Comparison of ENCODE assay signal across 2 cellular contexts in the genomic region with DNA sequence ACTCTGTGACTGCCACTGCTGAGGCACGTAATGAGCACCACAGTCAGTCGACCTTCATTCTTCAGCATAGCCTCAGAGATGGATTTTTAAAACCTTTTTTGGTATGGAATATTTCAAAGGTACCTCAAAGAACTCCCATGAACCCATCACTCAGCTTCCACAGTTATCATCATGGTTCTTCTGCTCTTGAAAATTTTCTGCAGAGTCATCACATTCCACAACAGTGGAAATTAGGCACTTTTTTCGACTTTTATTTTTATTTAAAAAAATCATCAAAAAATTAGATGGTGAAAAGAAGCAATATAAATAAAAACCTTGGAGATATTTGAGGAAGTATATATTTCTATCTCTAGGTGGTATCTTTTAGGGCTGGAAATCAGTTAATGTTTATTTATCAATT.
A peak's percentile ranks its signal among the peaks of the same experiment; 100 is the strongest.
TF ChIP-seq lines count a peak whose summit lies in the region.

No MANE protein-coding gene starts in this region.

TF ChIP-seq in HepG2, 621 proteins besides CTCF, POLR2A, EP300 and RAD21:
- TF ChIP-seq ZZZ3 (CRISPR knock-in tag; IDR thresholded peaks at IDR 0.05; ENCODE audit: borderline replicate concordance) (no peak), MAFF (IDR thresholded peaks at IDR 0.05; ENCODE audit: low read depth, low read length) (peak; percentile 97), MAFK (conservative IDR thresholded peaks at IDR 0.05 in 1 of 2, IDR thresholded peaks at IDR 0.05 in 1 of 2; ENCODE audit: low read length in 2 of 2) (peak; percentile 95 to 98)
TF ChIP-seq in HepG2: peak in this region for 2.

TF ChIP-seq in H1, 55 proteins besides CTCF, POLR2A, EP300 and RAD21:
- TF ChIP-seq MAFK (IDR thresholded peaks at IDR 0.05; ENCODE audit: low read depth, low read length): peak; percentile 90
- TF ChIP-seq RNF2 (IDR thresholded peaks at IDR 0.05; ENCODE audit: borderline replicate concordance, low read depth, low read length, missing control alignments, poor library complexity, severe bottlenecking): no peak
